ENCODE assay signal across 8 cellular contexts in genomic region chr2:25521665-25522387, GRCh38.
DNase-seq lines count a peak whose midpoint lies in the region; TF ChIP-seq lines count a peak whose summit lies in the region.

No MANE protein-coding gene starts in this region.

- H3K27me3 ChIP-seq in HAP-1 (ENCODE audit: low read depth), result no peaks in the 10 kb centered on the region
- H3K27me3 ChIP-seq in thyroid gland, result no peaks in the 10 kb centered on the region

- 0 out of 2 replicates have a peak, but pooled peaks cover 3% of the 10 kb centered on the region for H3K4me1 ChIP-seq in HAP-1
- peaks cover 7 to 8% of the 10 kb centered on the region in 2 donors for H3K4me1 ChIP-seq in thyroid gland

- intact Hi-C loops in thyroid gland (cut with DNase I), result loop anchor here (10.0 kb wide), 2 partner anchors 147 to 177 kb away; partner anchors contain the start of gene DNMT3A

- H3K9me3 Mint-ChIP-seq in activated naive CD4-positive, alpha-beta T cell treated with anti-CD3 and anti-CD28 coated beads, Interleukin-2, amount 10 ng/mL, durations not matched to agents 7 days and 5 days, result no peaks in the 10 kb centered on the region
- no peaks in the 10 kb centered on the region for H3K9me3 Mint-ChIP-seq in mesothelial cell of epicardium

- H3K4me3 ChIP-seq in HAP-1 (no peak overlapping the region), SK-N-MC (peak overlapping the region; percentile 48), thyroid gland (replicated peaks in 1 of 3) (no peak overlapping the region)

- no peaks in the 10 kb centered on the region for H3K36me3 Mint-ChIP-seq in activated naive CD4-positive, alpha-beta T cell treated with anti-CD3 and anti-CD28 coated beads, Interleukin-2, amount 10 ng/mL, durations not matched to agents 7 days and 5 days
- H3K36me3 Mint-ChIP-seq in mesothelial cell of epicardium, result peaks cover 3% of the 10 kb centered on the region

- in situ Hi-C loops in HAP-1 (cut with MboI; ENCODE audit: low sequenced_read_pairs), result no loop called here

- TF ChIP-seq POLR2A in thyroid gland (IDR thresholded peaks at IDR 0.05), result no peak

- peak overlapping the region; percentile 32; the same call in 1 of the 2 replicates for H3K27ac ChIP-seq in SK-N-MC
- no peak overlapping the region for H3K27ac ChIP-seq in thyroid gland

- TF ChIP-seq CTCF in mesothelial cell of epicardium (IDR thresholded peaks at IDR 0.05; ENCODE audit: unreplicated experiment) (peak; percentile 83), thyroid gland (IDR thresholded peaks at IDR 0.05) (peak; percentile 65 to 95 (median 86))

- peak overlapping the region; percentile 34 for H3K9ac ChIP-seq in SK-N-MC (ENCODE audit: insufficient read length)

- H3K36me3 ChIP-seq in HAP-1 (replicated peaks), result no peaks in the 10 kb centered on the region
- H3K36me3 ChIP-seq in SK-N-MC (ENCODE audit: insufficient read depth, low read length), result no peaks in the 10 kb centered on the region; the same call in 1 of the 2 replicates
- no peaks in the 10 kb centered on the region for H3K36me3 ChIP-seq in thyroid gland

- H3K27ac Mint-ChIP-seq in activated naive CD4-positive, alpha-beta T cell treated with anti-CD3 and anti-CD28 coated beads, Interleukin-2, amount 10 ng/mL, durations not matched to agents 7 days and 5 days, result peak overlapping the region; percentile 50
- no peak overlapping the region for H3K27ac Mint-ChIP-seq in mesothelial cell of epicardium

- peaks cover 19% of the 10 kb centered on the region for H3K4me1 Mint-ChIP-seq in activated naive CD4-positive, alpha-beta T cell treated with anti-CD3 and anti-CD28 coated beads, Interleukin-2, amount 10 ng/mL, durations not matched to agents 7 days and 5 days
- H3K4me1 Mint-ChIP-seq in mesothelial cell of epicardium, result peaks cover 15% of the 10 kb centered on the region

- DNase-seq in activated naive CD4-positive, alpha-beta T cell treated with anti-CD3 and anti-CD28 coated beads, Interleukin-2, amount 10 ng/mL, durations not matched to agents 7 days and 5 days, result peak; percentile 57
- DNase-seq in activated naive CD4-positive, alpha-beta T cell treated with anti-CD3 and anti-CD28 coated beads, Interleukin-2, amount 50 U/mL, for 16 hours, result no peak
- DNase-seq in HAP-1 (ENCODE audit: low spot score in 2 of 2), result peak; percentile 41 to 51
- DNase-seq in NCI-H1092 treated with DMSO at 0.1 percent for 48 hours (lab: John Stamatoyannopoulos, UW), result peak; percentile 55
- peak; percentile 65 for DNase-seq in SK-N-MC (ENCODE audit: low read depth, low spot score)
- peak; percentile 68 to 75 for DNase-seq in dermis microvascular lymphatic vessel endothelial cell (ENCODE audit: low read depth in 2 of 2)
- no peak for DNase-seq in mesothelial cell of epicardium (ENCODE audit: low spot score in 2 of 2, unreplicated experiment in 2 of 2)
- no peak for DNase-seq in thyroid gland

- H3K27me3 Mint-ChIP-seq in activated naive CD4-positive, alpha-beta T cell treated with anti-CD3 and anti-CD28 coated beads, Interleukin-2, amount 10 ng/mL, durations not matched to agents 7 days and 5 days, result no peaks in the 10 kb centered on the region
- H3K27me3 Mint-ChIP-seq in mesothelial cell of epicardium (ENCODE audit: low read depth), result no peaks in the 10 kb centered on the region

- no peak overlapping the region for H3K4me3 Mint-ChIP-seq in activated naive CD4-positive, alpha-beta T cell treated with anti-CD3 and anti-CD28 coated beads, Interleukin-2, amount 10 ng/mL, durations not matched to agents 7 days and 5 days
- no peak overlapping the region for H3K4me3 Mint-ChIP-seq in mesothelial cell of epicardium

- H3K9me3 ChIP-seq in HAP-1 (no peaks in the 10 kb centered on the region), SK-N-MC (ENCODE audit: low read depth, low read length) (no peaks in the 10 kb centered on the region), thyroid gland (no peaks in the 10 kb centered on the region)

- CTCF ChIA-PET in activated naive CD4-positive, alpha-beta T cell treated with anti-CD3 and anti-CD28 coated beads, Interleukin-2, amount 10 ng/mL, durations not matched to agents 7 days and 5 days (lab: Charles Lee), result interaction anchor here (0.8 to 1.3 kb wide), 5 partner anchors 45 to 245 kb away, joined by 3 to 6 read pairs (median 4); no protein-coding TSS in a partner anchor

- WGBS in thyroid gland, 2 donors, result 50 to 53% methylated on average over 10 of the region's 10 CpGs

Comparison
In these comparisons a context has a peak if more than half of its experiments do, and no peak if none do; other contexts are left out.
1. DNase-seq: peak in activated naive CD4-positive, alpha-beta T cell treated with anti-CD3 and anti-CD28 coated beads, Interleukin-2, amount 10 ng/mL, durations not matched to agents 7 days and 5 days (single experiment), HAP-1 (2 of 2), NCI-H1092 treated with DMSO at 0.1 percent for 48 hours (single experiment), SK-N-MC (single experiment) and dermis microvascular lymphatic vessel endothelial cell (2 of 2); none in activated naive CD4-positive, alpha-beta T cell treated with anti-CD3 and anti-CD28 coated beads, Interleukin-2, amount 50 U/mL, for 16 hours (single experiment), mesothelial cell of epicardium (0 of 2) and thyroid gland (0 of 2).